ENCODE assay signal across 18 cellular contexts in the genomic region with DNA sequence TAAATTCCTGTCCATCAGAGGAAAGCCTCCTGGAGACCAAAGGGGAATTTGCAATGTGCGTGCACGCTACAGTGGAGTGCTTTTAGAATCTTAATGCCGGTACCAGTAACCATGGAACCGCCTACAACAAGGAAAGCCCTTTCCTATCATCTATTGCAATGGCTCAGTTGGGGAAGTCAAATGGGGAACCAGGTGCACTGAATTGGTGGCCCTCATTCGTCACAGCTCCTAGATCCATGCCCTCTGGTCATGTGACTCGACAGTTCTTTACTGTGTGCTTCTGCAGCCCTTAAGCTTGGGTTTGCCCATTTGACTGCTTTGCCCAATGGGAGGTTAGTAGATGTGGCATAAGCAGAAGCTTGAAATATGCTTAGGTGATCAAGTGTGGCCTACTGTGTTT.
DNase-seq lines count a peak whose midpoint lies in the region; ATAC-seq, FAIRE-seq and TF ChIP-seq lines count a peak whose summit lies in the region.
"Had no signal": no experiment of that assay in that cellular context is flagged by ENCODE, and none has a peak within 500 bp of the region (broad histone marks: within the 10 kb centered on the region; RNA-seq: fewer than 3 reads in every experiment).

No MANE protein-coding gene starts in this region.

- RAD21 ChIA-PET in GM12878 (lab: Charles Lee; ENCODE audit: unreplicated experiment), result interaction anchor here (1.6 to 3.3 kb wide), 3 partner anchors 14 to 107 kb away, joined by 3 to 15 read pairs (median 7); no protein-coding TSS in a partner anchor

- FAIRE-seq in GM12878 (lab: Jason Lieb, UNC), result no peak
- FAIRE-seq: frontal cortex, islet of Langerhans, pancreas had no signal

- POLR2A ChIA-PET in activated CD4-positive, alpha-beta T cell treated with anti-CD3 and anti-CD28 coated beads, Interleukin-2, amount 10 ng/mL, durations not matched to agents 7 days and 5 days (lab: Charles Lee), result no interaction called here
- POLR2A ChIA-PET in GM12878 (lab: Charles Lee), result interaction anchor here (3.1 kb wide), 1 partner anchor 13 kb away, joined by 16 read pairs; no protein-coding TSS in a partner anchor

- no peak for TF ChIP-seq CTCF in GM12878 (IDR thresholded peaks at IDR 0.05 in 2 of 3, conservative IDR thresholded peaks at IDR 0.05 in 1 of 3; ENCODE audit: control insufficient read depth in 2 of 3, extremely low read depth in 1 of 3, insufficient read depth in 1 of 3, low read depth in 3 of 3, low read length in 3 of 3)

- no peaks in the 10 kb centered on the region for H3K27me3 Mint-ChIP-seq in activated CD4-positive, alpha-beta T cell treated with anti-CD3 and anti-CD28 coated beads, Interleukin-2, amount 10 ng/mL, durations not matched to agents 7 days and 5 days

- H3K4me3 ChIP-seq in GM12878, result no peak overlapping the region
- H3K4me3 ChIP-seq: breast epithelium, pancreas, testis had no signal

- no peaks in the 10 kb centered on the region; a peak in 1 of 4 replicates for H3K36me3 ChIP-seq in GM12878 (ENCODE audit: control insufficient read depth in 2 of 2, insufficient read depth in 2 of 2, low read length in 1 of 2)
- H3K36me3 ChIP-seq: breast epithelium, pancreas had no signal

- peaks cover 59% of the 10 kb centered on the region for H3K36me3 Mint-ChIP-seq in activated CD4-positive, alpha-beta T cell treated with anti-CD3 and anti-CD28 coated beads, Interleukin-2, amount 10 ng/mL, durations not matched to agents 7 days and 5 days (ENCODE audit: low read depth)

- CTCF ChIA-PET in activated CD4-positive, alpha-beta T cell treated with anti-CD3 and anti-CD28 coated beads, Interleukin-2, amount 10 ng/mL, durations not matched to agents 7 days and 5 days (lab: Charles Lee), result interaction anchor here (1.8 kb wide), 1 partner anchor 14 kb away, joined by 5 read pairs; no protein-coding TSS in a partner anchor
- CTCF ChIA-PET in GM12878 (lab: Yijun Ruan, JAX), result interaction anchor here (1.3 to 3.4 kb wide), 5 partner anchors 9 to 500 kb away, joined by 3 to 16 read pairs (median 4); no protein-coding TSS in a partner anchor

- H3K27ac ChIP-seq in GM12878 (ENCODE audit: control insufficient read depth, insufficient read depth), result no peak overlapping the region
- H3K27ac ChIP-seq: breast epithelium, pancreas had no signal

- H3K4me1 Mint-ChIP-seq in activated CD4-positive, alpha-beta T cell treated with anti-CD3 and anti-CD28 coated beads, Interleukin-2, amount 10 ng/mL, durations not matched to agents 7 days and 5 days, result peaks cover 82% of the 10 kb centered on the region

- WGBS in GM12878 (ENCODE audit: insufficient coverage, insufficient replicate concordance, low lambda C conversion rate, missing lambda C conversion rate), result 72% methylated on average over 6 of the region's 6 CpGs

- BruUV-seq in GM12878 (replicated peaks; lab: Mats Ljungman, UMichigan), result no TSS peak

- in situ Hi-C loops in GM12878 (cut with MboI), result no loop called here

- H2AFZ ChIP-seq in GM12878 (ENCODE audit: control insufficient read depth, low read depth, low read length), result no peak overlapping the region

- SMC1A ChIA-PET in GM12878 (lab: Charles Lee; ENCODE audit: uncharacterized antibody, unreplicated experiment), result interaction anchor here (0.5 to 22.0 kb wide), 10 partner anchors 9 to 107 kb away, joined by 3 to 303 read pairs (median 6); no protein-coding TSS in a partner anchor

- peaks cover 5% of the 10 kb centered on the region for H3K9me3 Mint-ChIP-seq in activated CD4-positive, alpha-beta T cell treated with anti-CD3 and anti-CD28 coated beads, Interleukin-2, amount 10 ng/mL, durations not matched to agents 7 days and 5 days

- ATAC-seq in GM12878, result no peak
- no peak for ATAC-seq in GM19452 (IDR thresholded peaks at IDR 0.05; ENCODE audit: unreplicated experiment)
- ATAC-seq: PC-3 had no signal

- no peak overlapping the region for H3K4me2 ChIP-seq in GM12878 (ENCODE audit: control insufficient read depth, insufficient read depth)

- no peak for TF ChIP-seq POLR2A in GM12878 (IDR thresholded peaks at IDR 0.05; ENCODE audit: low read depth, low read length)

- no peaks in the 10 kb centered on the region for H3K27me3 ChIP-seq in GM12878 (replicated peaks in 1 of 2; ENCODE audit: control insufficient read depth in 2 of 2, insufficient read depth in 2 of 2, low read length in 1 of 2)
- H3K27me3 ChIP-seq: breast epithelium, pancreas, testis had no signal

- no peak for TF ChIP-seq RAD21 in GM12878 (IDR thresholded peaks at IDR 0.05; ENCODE audit: insufficient read depth, low read depth, low read length)

- DNase-seq in activated CD4-positive, alpha-beta T cell treated with anti-CD3 and anti-CD28 coated beads, Interleukin-2, amount 10 ng/mL, durations not matched to agents 7 days and 5 days, result no peak
- no peak for DNase-seq in activated CD4-positive, alpha-beta T cell treated with anti-CD3 and anti-CD28 coated beads for 1 hour
- DNase-seq in NOMO-1 (lab: John Stamatoyannopoulos, UW; ENCODE audit: unreplicated experiment in 2 of 2) (peak; percentile 29 to 67), GM12878 (ENCODE audit: low read depth, low spot score) (no peak), posterior vena cava (ENCODE audit: low spot score) (peak; percentile 35), DMS53 (lab: John Stamatoyannopoulos, UW) (no peak), dermis blood vessel endothelial cell (no peak)
- DNase-seq: activated CD4-positive, alpha-beta T cell treated with anti-CD3 and anti-CD28 coated beads, Interleukin-2, amount 50 U/mL, for 4 hours; NCI-H1105; NCI-H2227 treated with DMSO at 0.1 percent for 48 hours; pancreas; PC-3; stimulated activated CD4-positive, alpha-beta T cell treated with anti-CD3 and anti-CD28 coated beads, Interleukin-12 subunit alpha, Interleukin-12 subunit beta, amount 100 ng/mL, for 4 hours; testis had no signal

- no peak overlapping the region for H3K4me3 Mint-ChIP-seq in activated CD4-positive, alpha-beta T cell treated with anti-CD3 and anti-CD28 coated beads, Interleukin-2, amount 10 ng/mL, durations not matched to agents 7 days and 5 days

- TF ChIP-seq EP300 in GM12878 (IDR thresholded peaks at IDR 0.05; ENCODE audit: borderline replicate concordance in 1 of 2, control insufficient read depth in 1 of 2, low read depth in 2 of 2, low read length in 2 of 2), result no peak

- H3K9me3 ChIP-seq in GM12878 (replicated peaks; ENCODE audit: control insufficient read depth, insufficient read depth, low read length), result no peaks in the 10 kb centered on the region
- H3K9me3 ChIP-seq: breast epithelium, pancreas, testis had no signal

- H3K79me2 ChIP-seq in GM12878 (ENCODE audit: control insufficient read depth, insufficient read depth, low read length), result no peaks in the 10 kb centered on the region

- no peak overlapping the region for H3K9ac ChIP-seq in GM12878 (ENCODE audit: control insufficient read depth, insufficient read depth, low read length)

- peaks cover 12% of the 10 kb centered on the region for H3K4me1 ChIP-seq in GM12878 (ENCODE audit: control insufficient read depth, insufficient read depth, low read length)

- intact Hi-C loops in GM12878 (cut with micrococcal nuclease; ENCODE audit: unreplicated experiment) (no loop called here), posterior vena cava (cut with DNase I) (no loop called here)

- peak overlapping the region; percentile 72 for H3K27ac Mint-ChIP-seq in activated CD4-positive, alpha-beta T cell treated with anti-CD3 and anti-CD28 coated beads, Interleukin-2, amount 10 ng/mL, durations not matched to agents 7 days and 5 days

- H4K20me1 ChIP-seq in GM12878 (ENCODE audit: control insufficient read depth, insufficient read depth), result no peaks in the 10 kb centered on the region

TF ChIP-seq in GM12878, 131 proteins besides CTCF, POLR2A, EP300 and RAD21:
- TF ChIP-seq, protein P1, sequence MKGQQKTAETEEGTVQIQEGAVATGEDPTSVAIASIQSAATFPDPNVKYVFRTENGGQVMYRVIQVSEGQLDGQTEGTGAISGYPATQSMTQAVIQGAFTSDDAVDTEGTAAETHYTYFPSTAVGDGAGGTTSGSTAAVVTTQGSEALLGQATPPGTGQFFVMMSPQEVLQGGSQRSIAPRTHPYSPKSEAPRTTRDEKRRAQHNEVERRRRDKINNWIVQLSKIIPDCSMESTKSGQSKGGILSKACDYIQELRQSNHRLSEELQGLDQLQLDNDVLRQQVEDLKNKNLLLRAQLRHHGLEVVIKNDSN (IDR thresholded peaks at IDR 0.05; ENCODE audit: borderline replicate concordance, extremely low read length, insufficient read depth, low read depth, low read length), result peak; percentile 16
- no peak for TF ChIP-seq SMARCA5 (IDR thresholded peaks at IDR 0.05)

Comparison
In these comparisons a context has a peak if more than half of its experiments do, and no peak if none do; other contexts are left out.
1. DNase-seq: peak in NOMO-1 (2 of 2) and posterior vena cava (single experiment); none in activated CD4-positive, alpha-beta T cell treated with anti-CD3 and anti-CD28 coated beads, Interleukin-2, amount 10 ng/mL, durations not matched to agents 7 days and 5 days (single experiment), activated CD4-positive, alpha-beta T cell treated with anti-CD3 and anti-CD28 coated beads for 1 hour (single experiment), GM12878 (single experiment), DMS53 (single experiment) and dermis blood vessel endothelial cell (single experiment).